Comparison of ENCODE assay signal across 1 cellular context in genomic region chr15:90931737-90932659, GRCh38.
A peak's percentile ranks its signal among the peaks of the same experiment; 100 is the strongest.
TF ChIP-seq lines count a peak whose summit lies in the region.

Gene HDDC3, minus strand, starts transcription at chr15:90932549. Its CDS starts 9 bp downstream, at chr15:90932540.

TF ChIP-seq in K562, 482 proteins besides CTCF, POLR2A, EP300 and RAD21 (continued from another document and continues in another):
- TF ChIP-seq SAP30 (IDR thresholded peaks at IDR 0.05; ENCODE audit: borderline replicate concordance, insufficient read depth, low read depth, low read length, poor library complexity, severe bottlenecking) (peak; percentile 90), ZNF274 (IDR thresholded peaks at IDR 0.05; ENCODE audit: borderline replicate concordance, low read depth, low read length) (no peak), ETS1 (conservative IDR thresholded peaks at IDR 0.05; ENCODE audit: control insufficient read depth, low read depth, low read length) (peak; percentile 79), EP400 (IDR thresholded peaks at IDR 0.05) (peak; percentile 92), ZNF589 (CRISPR knock-in tag; IDR thresholded peaks at IDR 0.05; ENCODE audit: low read depth) (peak; percentile 63; the same call in 1 of the 2 replicates), MCM5 (IDR thresholded peaks at IDR 0.05; ENCODE audit: low read depth) (no peak), DNMT1 (IDR thresholded peaks at IDR 0.05) (no peak; the same call in 1 of the 2 replicates), TAF7 (tag; IDR thresholded peaks at IDR 0.05) (peak; percentile 50; the same call in 1 of the 2 replicates), SREBF1 (IDR thresholded peaks at IDR 0.05; ENCODE audit: borderline replicate concordance, low read depth, low read length) (no peak), ZNF507 (tag; conservative IDR thresholded peaks at IDR 0.05) (no peak), PURB (CRISPR knock-in tag; IDR thresholded peaks at IDR 0.05; ENCODE audit: low read depth) (no peak), TRIM25 (IDR thresholded peaks at IDR 0.05; ENCODE audit: borderline replicate concordance) (no peak), CHD1 (IDR thresholded peaks at IDR 0.05; ENCODE audit: low read length) (peak; percentile 91), ZNF384 (IDR thresholded peaks at IDR 0.05; ENCODE audit: low read depth, low read length) (peak; percentile 16; the same call in 1 of the 2 replicates), MEIS2 (IDR thresholded peaks at IDR 0.05; ENCODE audit: partially characterized antibody) (no peak), KLF6 (CRISPR knock-in tag; IDR thresholded peaks at IDR 0.05; ENCODE audit: borderline replicate concordance) (no peak; the same call in 1 of the 2 replicates), HOMEZ (CRISPR knock-in tag; IDR thresholded peaks at IDR 0.05) (no peak), SMARCB1 (IDR thresholded peaks at IDR 0.05; ENCODE audit: insufficient read length, low read depth) (no peak), ZNF174 (CRISPR knock-in tag; IDR thresholded peaks at IDR 0.05) (no peak), CBX1 (IDR thresholded peaks at IDR 0.05; ENCODE audit: low read depth) (no peak; the same call in 1 of the 2 replicates), CXXC5 (CRISPR knock-in tag; IDR thresholded peaks at IDR 0.05) (peak; percentile 82), NFRKB (IDR thresholded peaks at IDR 0.05; ENCODE audit: low read depth) (peak; percentile 72), ZFPM2 (CRISPR knock-in tag; IDR thresholded peaks at IDR 0.05) (no peak; the same call in 1 of the 2 replicates), SREBF2 (CRISPR knock-in tag; IDR thresholded peaks at IDR 0.05) (no peak), GABPA (tag; conservative IDR thresholded peaks at IDR 0.05; ENCODE audit: low read depth) (peak; percentile 67), TCF3 (CRISPR knock-in tag; IDR thresholded peaks at IDR 0.05) (no peak; the same call in 1 of the 2 replicates), E2F5 (CRISPR knock-in tag; IDR thresholded peaks at IDR 0.05) (no peak), EZH2 (IDR thresholded peaks at IDR 0.05; ENCODE audit: borderline replicate concordance, low read depth, low read length) (no peak), HIVEP1 (CRISPR knock-in tag; IDR thresholded peaks at IDR 0.05) (no peak), ZNF263 (CRISPR knock-in tag; IDR thresholded peaks at IDR 0.05; ENCODE audit: borderline replicate concordance) (peak; percentile 92), BRCA1 (IDR thresholded peaks at IDR 0.05) (no peak), BRCA1 (CRISPR knock-in tag; IDR thresholded peaks at IDR 0.05) (no peak), DEAF1 (CRISPR knock-in tag; IDR thresholded peaks at IDR 0.05) (0 out of 2 replicates have a peak, but pooled peaks have one; percentile 15), NR2C1 (IDR thresholded peaks at IDR 0.05) (no peak), NR2C1 (tag; IDR thresholded peaks at IDR 0.05) (no peak), RNF219 (CRISPR knock-in tag; IDR thresholded peaks at IDR 0.05) (no peak), ELF1 (tag; IDR thresholded peaks at IDR 0.05) (peak; percentile 75), SNIP1 (IDR thresholded peaks at IDR 0.05; ENCODE audit: low read depth) (peak; percentile 52; the same call in 1 of the 2 replicates), LEF1 (IDR thresholded peaks at IDR 0.05) (no peak), RB1 (IDR thresholded peaks at IDR 0.05; ENCODE audit: low read depth) (peak; percentile 81), U2AF2 (optimal IDR thresholded peaks at IDR 0.05; ENCODE audit: low read depth, low read length) (no peak), TAF1 (IDR thresholded peaks at IDR 0.05; ENCODE audit: control insufficient read depth, extremely low read depth, insufficient read depth, low read length, severe bottlenecking) (peak; percentile 90), RBM34 (IDR thresholded peaks at IDR 0.05; ENCODE audit: borderline replicate concordance, insufficient read depth, low read length) (no peak), POLR2AphosphoS2 (IDR thresholded peaks at IDR 0.05; ENCODE audit: low read length) (no peak; the same call in 1 of the 2 replicates), ADNP (tag; IDR thresholded peaks at IDR 0.05) (no peak), PATZ1 (CRISPR knock-in tag; IDR thresholded peaks at IDR 0.05; ENCODE audit: borderline replicate concordance) (no peak), XRCC5 (IDR thresholded peaks at IDR 0.05; ENCODE audit: low read depth, low read length) (peak; percentile 85), ZBTB7A (IDR thresholded peaks at IDR 0.05; ENCODE audit: borderline replicate concordance, control insufficient read depth, low read depth, low read length) (peak; percentile 71; the same call in 1 of the 2 replicates), ID3 (CRISPR knock-in tag; IDR thresholded peaks at IDR 0.05) (no peak), ID3 (tag; IDR thresholded peaks at IDR 0.05) (no peak), NFE2 (IDR thresholded peaks at IDR 0.05; ENCODE audit: low read depth) (no peak), SIN3A (IDR thresholded peaks at IDR 0.05; ENCODE audit: borderline replicate concordance in 2 of 2, control insufficient read depth in 1 of 2, low read depth in 2 of 2, low read length in 2 of 2) (peak in 1 of 2 experiments; percentile 71; a peak in 2 of 4 replicates), THAP12 (CRISPR knock-in tag; IDR thresholded peaks at IDR 0.05) (peak; percentile 99), TRIM28 (IDR thresholded peaks at IDR 0.05) (peak; percentile 54; the same call in 1 of the 2 replicates), BRF2 (IDR thresholded peaks at IDR 0.05; ENCODE audit: borderline replicate concordance, insufficient read depth, insufficient read length) (no peak), ZNF561 (CRISPR knock-in tag; conservative IDR thresholded peaks at IDR 0.05) (no peak), RAD51 (IDR thresholded peaks at IDR 0.05; ENCODE audit: borderline replicate concordance, low read depth) (peak; percentile 8; the same call in 1 of the 2 replicates), NRF1 (conservative IDR thresholded peaks at IDR 0.05 in 1 of 2, IDR thresholded peaks at IDR 0.05 in 1 of 2) (peak; percentile 78 to 82)
